Comparison of ENCODE assay signal across 20 cellular contexts in the genomic region with DNA sequence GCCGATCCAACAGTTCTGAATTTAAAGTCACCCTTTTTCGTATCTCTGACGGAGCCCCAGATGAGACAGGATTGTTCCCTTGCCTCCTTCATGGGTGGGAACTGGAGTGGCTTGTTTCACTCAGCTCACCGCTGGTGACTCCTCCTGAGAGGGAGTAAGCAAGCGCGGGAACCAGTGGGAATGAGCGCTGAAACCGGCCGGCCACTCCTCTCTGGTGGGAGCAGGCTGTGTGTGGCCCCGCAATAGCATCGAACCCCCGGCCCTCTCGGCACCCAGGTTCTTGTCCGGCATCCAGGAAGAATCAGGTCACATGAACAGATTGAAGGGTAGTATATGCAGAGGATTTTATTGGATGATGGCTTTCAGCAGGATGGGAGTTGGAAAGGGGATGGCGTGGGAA.
DNase-seq lines count a peak whose midpoint lies in the region; ATAC-seq and TF ChIP-seq lines count a peak whose summit lies in the region.
"Had no signal": no experiment of that assay in that cellular context is flagged by ENCODE, and none has a peak within 500 bp of the region (broad histone marks: within the 10 kb centered on the region; RNA-seq: fewer than 3 reads in every experiment).

No MANE protein-coding gene starts in this region.

- H3F3A ChIP-seq in GM23338 (replicated peaks; ENCODE audit: low read depth): no peaks in the 10 kb centered on the region

- peaks cover 5% of the 10 kb centered on the region; the same call in 2 of the 3 replicates for H3K4me1 Mint-ChIP-seq in GM23338
- peaks cover 8% of the 10 kb centered on the region for H3K4me1 Mint-ChIP-seq in WTC11
- peaks cover 19% of the 10 kb centered on the region for H3K4me1 Mint-ChIP-seq in nephron
- H3K4me1 Mint-ChIP-seq: CD4-positive, CD25-positive, alpha-beta regulatory T cell; CD8-positive, alpha-beta memory T cell had no signal

- no peaks in the 10 kb centered on the region for H3K79me2 ChIP-seq in GM23338 (replicated peaks; ENCODE audit: insufficient read depth)
- H3K79me2 ChIP-seq in OCI-LY7 (ENCODE audit: insufficient read depth, low read depth, low read length): no peaks in the 10 kb centered on the region

- no peaks in the 10 kb centered on the region for H3K4me1 ChIP-seq in GM23338 (ENCODE audit: insufficient read depth)
- no peaks in the 10 kb centered on the region for H3K4me1 ChIP-seq in testis
- H3K4me1 ChIP-seq in OCI-LY7 (ENCODE audit: insufficient read depth, low read length, poor library complexity, severe bottlenecking): no peaks in the 10 kb centered on the region

- no TSS peak for BruUV-seq in OCI-LY7 (replicated peaks; lab: Mats Ljungman, UMichigan)

- H3K4me3 Mint-ChIP-seq in GM23338 (no peak overlapping the region), WTC11 (no peak overlapping the region), nephron (peak overlapping the region in 2 of 3 experiments; percentile 79 to 80)
- H3K4me3 Mint-ChIP-seq: CD4-positive, CD25-positive, alpha-beta regulatory T cell; CD8-positive, alpha-beta memory T cell had no signal

- H3K4me2 ChIP-seq in GM23338: no peak overlapping the region
- H3K4me2 ChIP-seq in OCI-LY7 (ENCODE audit: low read length): no peak overlapping the region

- no peak overlapping the region for H3K27ac Mint-ChIP-seq in GM23338
- H3K27ac Mint-ChIP-seq in WTC11: no peak overlapping the region
- H3K27ac Mint-ChIP-seq in nephron: peak overlapping the region in 1 of 3 experiments; percentile 41
- H3K27ac Mint-ChIP-seq: CD4-positive, CD25-positive, alpha-beta regulatory T cell had no signal

- POLR2A ChIA-PET in WTC11 (lab: Charles Lee): no interaction called here
- POLR2A ChIA-PET in OCI-LY7 (lab: Charles Lee): no interaction called here

- H3K27me3 Mint-ChIP-seq in GM23338 (ENCODE audit: insufficient read depth, low read depth, poor library complexity) (no peaks in the 10 kb centered on the region), WTC11 (ENCODE audit: low read depth) (no peaks in the 10 kb centered on the region), nephron (ENCODE audit: low read depth) (no peaks in the 10 kb centered on the region)
- H3K27me3 Mint-ChIP-seq: CD4-positive, CD25-positive, alpha-beta regulatory T cell; CD8-positive, alpha-beta memory T cell had no signal

- no peaks in the 10 kb centered on the region for H4K20me1 ChIP-seq in GM23338 (replicated peaks; ENCODE audit: insufficient read depth)
- no peaks in the 10 kb centered on the region for H4K20me1 ChIP-seq in OCI-LY7 (ENCODE audit: insufficient read depth, low read length)

- H3K9me2 ChIP-seq in GM23338 (ENCODE audit: insufficient read depth): no peaks in the 10 kb centered on the region
- no peaks in the 10 kb centered on the region for H3K9me2 ChIP-seq in OCI-LY7 (ENCODE audit: insufficient read depth, low read length)

- CTCF ChIA-PET in WTC11 (lab: Charles Lee): interaction anchor here (0.8 to 1.2 kb wide), 4 partner anchors 12 to 172 kb away, joined by 3 to 4 read pairs (median 4); no protein-coding TSS in a partner anchor
- CTCF ChIA-PET in OCI-LY7 (lab: Charles Lee; ENCODE audit: unreplicated experiment): no interaction called here

- no peaks in the 10 kb centered on the region for H3K36me3 ChIP-seq in GM23338 (ENCODE audit: insufficient read depth)
- no peaks in the 10 kb centered on the region for H3K36me3 ChIP-seq in testis (ENCODE audit: low read depth, missing control alignments)
- no peaks in the 10 kb centered on the region for H3K36me3 ChIP-seq in OCI-LY7 (ENCODE audit: insufficient read depth, low read length)
- H3K36me3 ChIP-seq: BE2C had no signal

- H3K9me3 ChIP-seq in testis (no peaks in the 10 kb centered on the region), OCI-LY7 (ENCODE audit: low read length) (no peaks in the 10 kb centered on the region)
- H3K9me3 ChIP-seq: BE2C had no signal

- H3K4me3 ChIP-seq in GM23338: no peak overlapping the region
- H3K4me3 ChIP-seq in testis: peak overlapping the region in 1 of 2 donors; percentile 9
- no peak overlapping the region for H3K4me3 ChIP-seq in OCI-LY7 (ENCODE audit: low read depth, low read length, poor library complexity, severe bottlenecking)

- TF ChIP-seq CTCF in GM23338 (conservative IDR thresholded peaks at IDR 0.05; ENCODE audit: low read depth in 2 of 2) (no peak), WTC11 (IDR thresholded peaks at IDR 0.05) (no peak), nephron (IDR thresholded peaks at IDR 0.05; ENCODE audit: unreplicated experiment in 3 of 3) (no peak), testis (IDR thresholded peaks at IDR 0.05) (no peak), OCI-LY7 (conservative IDR thresholded peaks at IDR 0.05; ENCODE audit: low read length) (no peak)

- H3K27ac ChIP-seq in GM23338 (ENCODE audit: low read depth) (no peak overlapping the region), testis (no peak overlapping the region), OCI-LY7 (ENCODE audit: low read depth, low read length, poor library complexity, severe bottlenecking) (no peak overlapping the region)
- H3K27ac ChIP-seq: HL-60 had no signal

- H2AFZ ChIP-seq in GM23338 (peak overlapping the region; percentile 90), OCI-LY7 (ENCODE audit: low read length) (no peak overlapping the region)

- H3K9me3 Mint-ChIP-seq in GM23338: no peaks in the 10 kb centered on the region
- H3K9me3 Mint-ChIP-seq in WTC11: no peaks in the 10 kb centered on the region
- H3K9me3 Mint-ChIP-seq in nephron: no peaks in the 10 kb centered on the region

- H3K27me3 ChIP-seq in GM23338 (ENCODE audit: insufficient read depth) (no peaks in the 10 kb centered on the region), testis (no peaks in the 10 kb centered on the region)
- H3K27me3 ChIP-seq: BE2C had no signal

- ATAC-seq in GM23338 (peak; percentile 36; the same call in 2 of the 3 replicates), WTC11 (peak; percentile 50)

- DNase-seq in GM23338 (ENCODE audit: low spot score) (no peak), WTC11 (ENCODE audit: low spot score) (no peak), posterior vena cava (ENCODE audit: low spot score) (peak; percentile 79), SW480 (ENCODE audit: low spot score) (no peak), testis (no peak), OCI-LY7 (ENCODE audit: low spot score) (no peak), dermis blood vessel endothelial cell (no peak)
- DNase-seq: ACHN; BE2C; C1 segment of cervical spinal cord; CD4-positive, CD25-positive, alpha-beta regulatory T cell; CD8-positive, alpha-beta memory T cell; COR-L47; DMS153; DMS79; GDM1; GOT3; HCEC 1CT had no signal

- no peaks in the 10 kb centered on the region for H3K36me3 Mint-ChIP-seq in GM23338 (ENCODE audit: low read depth)
- H3K36me3 Mint-ChIP-seq in WTC11: no peaks in the 10 kb centered on the region
- H3K36me3 Mint-ChIP-seq in nephron (ENCODE audit: low read depth): no peaks in the 10 kb centered on the region
- H3K36me3 Mint-ChIP-seq: CD4-positive, CD25-positive, alpha-beta regulatory T cell; CD8-positive, alpha-beta memory T cell had no signal

- TF ChIP-seq POLR2A in testis (IDR thresholded peaks at IDR 0.05): no peak

- 55 to 66% methylated on average over 12 to 15 of the region's 15 CpGs for WGBS in testis, 2 donors

- intact Hi-C loops in posterior vena cava (cut with DNase I): no loop called here
- intact Hi-C loops in testis (cut with DNase I; ENCODE audit: low total_unique reads): no loop called here
- intact Hi-C loops in OCI-LY7 (cut with micrococcal nuclease; ENCODE audit: unreplicated experiment): no loop called here

TF ChIP-seq in GM23338, 12 proteins besides CTCF, POLR2A, EP300 and RAD21 (continues in another document):
- TF ChIP-seq ZNF331 (CRISPR knock-in tag; IDR thresholded peaks at IDR 0.05; ENCODE audit: low read depth) (no peak), JUNB (IDR thresholded peaks at IDR 0.05; ENCODE audit: unreplicated experiment) (no peak), STAT1 (IDR thresholded peaks at IDR 0.05; ENCODE audit: unreplicated experiment) (no peak), EZH2 (IDR thresholded peaks at IDR 0.05; ENCODE audit: low read depth, unreplicated experiment) (no peak), EZH2phosphoT487 (IDR thresholded peaks at IDR 0.05; ENCODE audit: unreplicated experiment) (no peak), NANOG (IDR thresholded peaks at IDR 0.05; ENCODE audit: borderline replicate concordance) (no peak), POLR2AphosphoS5 (IDR thresholded peaks at IDR 0.05; ENCODE audit: low read depth) (no peak)

TF ChIP-seq in WTC11, 78 proteins besides CTCF, POLR2A, EP300 and RAD21:
- no peak for TF ChIP-seq PRRX2 (CRISPR knock-in tag; IDR thresholded peaks at IDR 0.05)
- TF ChIP-seq, protein P1, sequence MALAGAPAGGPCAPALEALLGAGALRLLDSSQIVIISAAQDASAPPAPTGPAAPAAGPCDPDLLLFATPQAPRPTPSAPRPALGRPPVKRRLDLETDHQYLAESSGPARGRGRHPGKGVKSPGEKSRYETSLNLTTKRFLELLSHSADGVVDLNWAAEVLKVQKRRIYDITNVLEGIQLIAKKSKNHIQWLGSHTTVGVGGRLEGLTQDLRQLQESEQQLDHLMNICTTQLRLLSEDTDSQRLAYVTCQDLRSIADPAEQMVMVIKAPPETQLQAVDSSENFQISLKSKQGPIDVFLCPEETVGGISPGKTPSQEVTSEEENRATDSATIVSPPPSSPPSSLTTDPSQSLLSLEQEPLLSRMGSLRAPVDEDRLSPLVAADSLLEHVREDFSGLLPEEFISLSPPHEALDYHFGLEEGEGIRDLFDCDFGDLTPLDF (CRISPR knock-in tag; IDR thresholded peaks at IDR 0.05): no peak
- no peak for TF ChIP-seq OVOL2 (CRISPR knock-in tag; IDR thresholded peaks at IDR 0.05; ENCODE audit: borderline replicate concordance)
- TF ChIP-seq, protein P2, sequence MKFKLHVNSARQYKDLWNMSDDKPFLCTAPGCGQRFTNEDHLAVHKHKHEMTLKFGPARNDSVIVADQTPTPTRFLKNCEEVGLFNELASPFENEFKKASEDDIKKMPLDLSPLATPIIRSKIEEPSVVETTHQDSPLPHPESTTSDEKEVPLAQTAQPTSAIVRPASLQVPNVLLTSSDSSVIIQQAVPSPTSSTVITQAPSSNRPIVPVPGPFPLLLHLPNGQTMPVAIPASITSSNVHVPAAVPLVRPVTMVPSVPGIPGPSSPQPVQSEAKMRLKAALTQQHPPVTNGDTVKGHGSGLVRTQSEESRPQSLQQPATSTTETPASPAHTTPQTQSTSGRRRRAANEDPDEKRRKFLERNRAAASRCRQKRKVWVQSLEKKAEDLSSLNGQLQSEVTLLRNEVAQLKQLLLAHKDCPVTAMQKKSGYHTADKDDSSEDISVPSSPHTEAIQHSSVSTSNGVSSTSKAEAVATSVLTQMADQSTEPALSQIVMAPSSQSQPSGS (CRISPR knock-in tag; IDR thresholded peaks at IDR 0.05; ENCODE audit: borderline replicate concordance, low read depth): no peak

Comparison
In these comparisons a context has a peak if more than half of its experiments do, and no peak if none do; other contexts are left out.
1. H3K4me3 Mint-ChIP-seq: peak in nephron (2 of 3); none in GM23338 (single experiment) and WTC11 (single experiment).